9 cellular contexts compared by ENCODE assay signal in genomic region chr11:57763568-57763967, GRCh38. TPM values are rescaled to one million over a fixed set of nuclear protein-coding genes. Genes with fewer than 3 reads are reported as not detected.
A peak's percentile ranks its signal among the peaks of the same experiment; 100 is the strongest.
DNase-seq lines count a peak whose midpoint lies in the region; ATAC-seq, FAIRE-seq and TF ChIP-seq lines count a peak whose summit lies in the region.
"Had no signal": no experiment of that assay in that cellular context is flagged by ENCODE, and none has a peak within 500 bp of the region (broad histone marks: within the 10 kb centered on the region; RNA-seq: fewer than 3 reads in every experiment).

No MANE protein-coding gene starts in this region.

- no peak overlapping the region for H3K4me3 Mint-ChIP-seq in activated CD4-positive, alpha-beta memory T cell treated with anti-CD3 and anti-CD28 coated beads, Interleukin-2, amount 10 ng/mL, durations not matched to agents 7 days and 5 days

- no peak overlapping the region for H3K27ac Mint-ChIP-seq in activated CD4-positive, alpha-beta memory T cell treated with anti-CD3 and anti-CD28 coated beads, Interleukin-2, amount 10 ng/mL, durations not matched to agents 7 days and 5 days
- H3K27ac Mint-ChIP-seq: IgD-negative memory B cell had no signal

- no peaks in the 10 kb centered on the region for H3K9me3 Mint-ChIP-seq in activated CD4-positive, alpha-beta memory T cell treated with anti-CD3 and anti-CD28 coated beads, Interleukin-2, amount 10 ng/mL, durations not matched to agents 7 days and 5 days
- H3K9me3 Mint-ChIP-seq: IgD-negative memory B cell had no signal

- CTCF ChIA-PET in activated CD4-positive, alpha-beta memory T cell treated with anti-CD3 and anti-CD28 coated beads, Interleukin-2, amount 10 ng/mL, durations not matched to agents 7 days and 5 days (lab: Charles Lee), result no interaction called here

- H3K27me3 ChIP-seq in RWPE2 (ENCODE audit: insufficient read depth, poor library complexity, severe bottlenecking) (no peaks in the 10 kb centered on the region), ovary (no peaks in the 10 kb centered on the region)

- TF ChIP-seq POLR2A in ovary (IDR thresholded peaks at IDR 0.05) (no peak), GM12892 (IDR thresholded peaks at IDR 0.05; ENCODE audit: low read depth, low read length) (no peak)

- H3K27ac ChIP-seq in RWPE2 (ENCODE audit: poor library complexity, severe bottlenecking) (peak overlapping the region; percentile 86), ovary (no peak overlapping the region)

- POLR2A ChIA-PET in activated CD4-positive, alpha-beta memory T cell treated with anti-CD3 and anti-CD28 coated beads, Interleukin-2, amount 10 ng/mL, durations not matched to agents 7 days and 5 days (lab: Charles Lee), result no interaction called here

- FAIRE-seq in GM12892 (lab: Jason Lieb, UNC), result no peak

- peaks cover 4% of the 10 kb centered on the region for H3K27me3 Mint-ChIP-seq in activated CD4-positive, alpha-beta memory T cell treated with anti-CD3 and anti-CD28 coated beads, Interleukin-2, amount 10 ng/mL, durations not matched to agents 7 days and 5 days

- no peaks in the 10 kb centered on the region for H3K9me3 ChIP-seq in RWPE2 (ENCODE audit: severe bottlenecking)
- no peaks in the 10 kb centered on the region for H3K9me3 ChIP-seq in ovary

- H3K4me1 ChIP-seq in RWPE2 (ENCODE audit: insufficient read depth, poor library complexity, severe bottlenecking) (peaks cover 17% of the 10 kb centered on the region), ovary (ENCODE audit: insufficient read depth) (peaks cover 10% of the 10 kb centered on the region)

- ATAC-seq in RWPE2 (ENCODE audit: low read depth) (peak; percentile 62), GM18502 (IDR thresholded peaks at IDR 0.05; ENCODE audit: poor library complexity, unreplicated experiment) (no peak)

- H3K36me3 Mint-ChIP-seq in activated CD4-positive, alpha-beta memory T cell treated with anti-CD3 and anti-CD28 coated beads, Interleukin-2, amount 10 ng/mL, durations not matched to agents 7 days and 5 days (ENCODE audit: low read depth), result no peaks in the 10 kb centered on the region

- no peak for TF ChIP-seq EP300 in ovary (IDR thresholded peaks at IDR 0.05)

- no peaks in the 10 kb centered on the region for H3K4me1 Mint-ChIP-seq in activated CD4-positive, alpha-beta memory T cell treated with anti-CD3 and anti-CD28 coated beads, Interleukin-2, amount 10 ng/mL, durations not matched to agents 7 days and 5 days

- peak overlapping the region; percentile 55 for H3K4me3 ChIP-seq in RWPE2 (ENCODE audit: severe bottlenecking)
- peak overlapping the region; percentile 70 for H3K4me3 ChIP-seq in fibroblast of the aortic adventitia (ENCODE audit: low read depth, low read length)
- H3K4me3 ChIP-seq in ovary, result peak overlapping the region; percentile 60

- peaks cover 11% of the 10 kb centered on the region for H3K36me3 ChIP-seq in RWPE2 (ENCODE audit: low read depth)
- H3K36me3 ChIP-seq in ovary, result no peaks in the 10 kb centered on the region

- TF ChIP-seq CTCF in RWPE2 (IDR thresholded peaks at IDR 0.05; ENCODE audit: poor library complexity, severe bottlenecking) (peak; percentile 24), fibroblast of the aortic adventitia (IDR thresholded peaks at IDR 0.05; ENCODE audit: insufficient read depth, low read length) (peak; percentile 70), ovary (IDR thresholded peaks at IDR 0.05) (peak in 1 of 3 donors; percentile 23)

- 0 to 3% (median 0%) methylated on average over 1 of the region's 1 CpG for WGBS in ovary, 3 donors

- DNase-seq in ELF-1 (ENCODE audit: low read depth, low spot score) (peak; percentile 58), RWPE2 (ENCODE audit: low spot score) (no peak), fibroblast of the aortic adventitia (ENCODE audit: low read depth) (peak; percentile 47), ovary (no peak), GM12892 (ENCODE audit: insufficient read length) (no peak)
- DNase-seq in activated CD4-positive, alpha-beta T cell treated with anti-CD3 and anti-CD28 coated beads for 48 hours, result no peak
- DNase-seq in activated CD4-positive, alpha-beta memory T cell treated with anti-CD3 and anti-CD28 coated beads, Interleukin-2, amount 10 ng/mL, durations not matched to agents 7 days and 5 days, result no peak

- intact Hi-C loops in ovary (cut with DNase I), result loop anchor here in 2 of 4 donors (5.0 kb wide), 2 partner anchors 39 to 96 kb away; partner anchors contain the start of gene ZDHHC5 (in 1 of the 2)

RNA-seq across cellular contexts. Expression of gene CTNND1, which starts 2.0 kb away (rescaled TPM):
- total RNA-seq in fibroblast of the aortic adventitia (ENCODE audit: low replicate concordance) (83.1 and 169 TPM in 2 replicates), ovary (100 to 1,000 TPM in 6 of 7 donors, 10 to 100 TPM in 1; 58.4 to 134 (median 119) TPM)
- 100 to 1,000 TPM in 1 of 2 donors, 10 to 100 TPM in 1; 40.3 to 153 TPM for polyA plus RNA-seq in ovary
- 1 to 10 TPM; 2.4 to 4.5 TPM for total RNA-seq in activated CD4-positive, alpha-beta memory T cell treated with anti-CD3 and anti-CD28 coated beads, Interleukin-2, amount 10 ng/mL, durations not matched to agents 7 days and 5 days
- polyA plus RNA-seq in GM12892 (2012; ENCODE audit: missing spikeins), result 17.7 TPM

RNA-seq across cellular contexts. Expression of gene BTBD18, which starts 11.9 kb away (rescaled TPM):
- total RNA-seq in fibroblast of the aortic adventitia (ENCODE audit: low replicate concordance) (0.09 TPM in 1 of 2 replicates, not detected in the other), ovary (not detected)
- under 1 TPM in 1 of 2 donors, not detected in 1; 0.02 TPM for polyA plus RNA-seq in ovary
- total RNA-seq in activated CD4-positive, alpha-beta memory T cell treated with anti-CD3 and anti-CD28 coated beads, Interleukin-2, amount 10 ng/mL, durations not matched to agents 7 days and 5 days, result not detected
- 1.0 TPM for polyA plus RNA-seq in GM12892 (2012; ENCODE audit: missing spikeins)

RNA-seq across cellular contexts. Expression of gene SELENOH, which starts 22.3 kb away (rescaled TPM):
- total RNA-seq in fibroblast of the aortic adventitia (ENCODE audit: low replicate concordance), result 63.4 and 139 TPM in 2 replicates
- 100 to 1,000 TPM in 5 of 7 donors, 10 to 100 TPM in 2; 88.1 to 244 (median 107) TPM for total RNA-seq in ovary
- 100 to 1,000 TPM in 1 of 2 donors, 10 to 100 TPM in 1; 33.9 to 142 TPM for polyA plus RNA-seq in ovary
- total RNA-seq in activated CD4-positive, alpha-beta memory T cell treated with anti-CD3 and anti-CD28 coated beads, Interleukin-2, amount 10 ng/mL, durations not matched to agents 7 days and 5 days, result 100 to 1,000 TPM; 148 to 162 TPM
- polyA plus RNA-seq in GM12892 (2012; ENCODE audit: missing spikeins), result 135 TPM

RNA-seq across cellular contexts. Expression of gene TMX2, which starts 51.2 kb away (rescaled TPM):
- 46.9 and 66.6 TPM in 2 replicates for total RNA-seq in fibroblast of the aortic adventitia (ENCODE audit: low replicate concordance)
- 10 to 100 TPM; 31.5 to 86.2 (median 56.8) TPM for total RNA-seq in ovary
- polyA plus RNA-seq in ovary, result 100 to 1,000 TPM in 1 of 2 donors, 10 to 100 TPM in 1; 63.3 to 130 TPM
- total RNA-seq in activated CD4-positive, alpha-beta memory T cell treated with anti-CD3 and anti-CD28 coated beads, Interleukin-2, amount 10 ng/mL, durations not matched to agents 7 days and 5 days, result 10 to 100 TPM; 47.0 to 53.6 TPM
- polyA plus RNA-seq in GM12892 (2012; ENCODE audit: missing spikeins), result 51.9 TPM

RNA-seq across cellular contexts. Expression of gene MED19, which starts 51.6 kb away (rescaled TPM):
- total RNA-seq in fibroblast of the aortic adventitia (ENCODE audit: low replicate concordance) (2.6 and 16.9 TPM in 2 replicates), ovary (10 to 100 TPM in 6 of 7 donors, 1 to 10 TPM in 1; 9.8 to 18.2 (median 13.0) TPM)
- polyA plus RNA-seq in ovary, result 10 to 100 TPM; 13.8 to 19.8 TPM
- total RNA-seq in activated CD4-positive, alpha-beta memory T cell treated with anti-CD3 and anti-CD28 coated beads, Interleukin-2, amount 10 ng/mL, durations not matched to agents 7 days and 5 days, result 10 to 100 TPM; 13.9 to 14.1 TPM
- 12.4 TPM for polyA plus RNA-seq in GM12892 (2012; ENCODE audit: missing spikeins)

Comparison
In these comparisons a context has a peak if more than half of its experiments do, and no peak if none do; other contexts are left out.
1. DNase-seq: peak in ELF-1 (single experiment) and fibroblast of the aortic adventitia (single experiment); none in RWPE2 (single experiment), ovary (0 of 5), activated CD4-positive, alpha-beta T cell treated with anti-CD3 and anti-CD28 coated beads for 48 hours (single experiment), activated CD4-positive, alpha-beta memory T cell treated with anti-CD3 and anti-CD28 coated beads, Interleukin-2, amount 10 ng/mL, durations not matched to agents 7 days and 5 days (single experiment) and GM12892 (single experiment).
2. RNA of gene CTNND1, which starts 2.0 kb away (total RNA-seq): 58.4 to 134 TPM in ovary and 83.1 to 169 TPM in fibroblast of the aortic adventitia; 2.4 to 4.5 TPM in activated CD4-positive, alpha-beta memory T cell treated with anti-CD3 and anti-CD28 coated beads, Interleukin-2, amount 10 ng/mL, durations not matched to agents 7 days and 5 days; every median in the first group is over 10 times any median in the second.
3. Peak in every context shown above with its lines, with median percentiles within 50 percentile points of each other: H3K4me3 ChIP-seq.